24 cellular contexts compared by ENCODE assay signal in the genomic region with DNA sequence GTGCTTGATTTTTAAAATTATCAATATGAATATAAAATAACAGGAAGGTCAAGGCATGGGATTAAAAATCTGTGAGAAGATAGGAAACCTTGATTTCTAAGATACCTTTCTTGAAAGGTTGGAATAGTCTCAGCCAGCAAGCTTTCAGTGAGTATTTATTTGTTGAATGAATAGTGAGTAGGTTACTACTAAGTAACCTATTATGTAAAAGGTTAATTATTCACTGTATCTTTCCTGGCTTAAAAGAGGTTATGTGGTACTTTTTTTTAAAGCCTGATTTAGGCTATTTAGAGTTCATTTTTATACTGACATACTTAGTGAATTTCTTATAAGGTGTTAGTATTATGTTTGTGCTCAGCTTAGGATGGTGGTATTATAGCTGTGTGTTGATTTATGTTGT.
DNase-seq lines count a peak whose midpoint lies in the region; ATAC-seq, FAIRE-seq and TF ChIP-seq lines count a peak whose summit lies in the region.
"Had no signal": no experiment of that assay in that cellular context is flagged by ENCODE, and none has a peak within 500 bp of the region (broad histone marks: within the 10 kb centered on the region; RNA-seq: fewer than 3 reads in every experiment).

No MANE protein-coding gene starts in this region.

- SMC1A ChIA-PET in GM12878 (lab: Charles Lee; ENCODE audit: uncharacterized antibody, unreplicated experiment), result interaction anchor here (0.6 to 2.1 kb wide), 9 partner anchors 9 to 219 kb away, joined by 3 to 5 read pairs (median 4); a partner anchor contains a TSS

- intact Hi-C loops in GM12878 (cut with micrococcal nuclease; ENCODE audit: unreplicated experiment) (no loop called here), pancreas (cut with DNase I) (no loop called here)
- intact Hi-C loops in activated CD4-positive, alpha-beta memory T cell treated with anti-CD3 and anti-CD28 coated beads for 36 hours (cut with micrococcal nuclease), result no loop called here

- H3K9me3 ChIP-seq in GM12878 (replicated peaks; ENCODE audit: control insufficient read depth, insufficient read depth, low read length), result no peaks in the 10 kb centered on the region
- H3K9me3 ChIP-seq in pancreas, result no peaks in the 10 kb centered on the region
- no peaks in the 10 kb centered on the region for H3K9me3 ChIP-seq in gastroesophageal sphincter

- TF ChIP-seq EP300 in GM12878 (IDR thresholded peaks at IDR 0.05; ENCODE audit: borderline replicate concordance in 1 of 2, control insufficient read depth in 1 of 2, low read depth in 2 of 2, low read length in 2 of 2), result no peak
- TF ChIP-seq EP300 in gastroesophageal sphincter (IDR thresholded peaks at IDR 0.05), result no peak

- ATAC-seq in GM18909 (IDR thresholded peaks at IDR 0.05; ENCODE audit: poor library complexity, unreplicated experiment) (peak; percentile 84), HG02943 (IDR thresholded peaks at IDR 0.05; ENCODE audit: low read depth, unreplicated experiment) (peak; percentile 56), GM12878 (peak; percentile 56), pancreas (peak; percentile 75 to 82 (median 80)), gastroesophageal sphincter (no peak)
- ATAC-seq: WTC11 had no signal

- H3K4me1 ChIP-seq in GM12878 (ENCODE audit: control insufficient read depth, insufficient read depth, low read length) (no peaks in the 10 kb centered on the region), pancreas (peaks cover 0 to 9% (median 0%) of the 10 kb centered on the region in 3 donors), gastroesophageal sphincter (no peaks in the 10 kb centered on the region)

- H3K9ac ChIP-seq in GM12878 (ENCODE audit: control insufficient read depth, insufficient read depth, low read length), result no peak overlapping the region

- BruUV-seq in GM12878 (replicated peaks; lab: Mats Ljungman, UMichigan), result no TSS peak

- H3K36me3 Mint-ChIP-seq in activated CD4-positive, alpha-beta memory T cell treated with anti-CD3 and anti-CD28 coated beads for 36 hours, result no peaks in the 10 kb centered on the region
- H3K36me3 Mint-ChIP-seq: activated naive CD4-positive, alpha-beta T cell treated with anti-CD3 and anti-CD28 coated beads, Interleukin-2, amount 50 U/mL, for 24 hours; IgD-negative memory B cell; memory B cell had no signal

- no peaks in the 10 kb centered on the region for H4K20me1 ChIP-seq in GM12878 (ENCODE audit: control insufficient read depth, insufficient read depth)

- CTCF ChIA-PET in GM12878 (lab: Yijun Ruan, JAX), result interaction anchor here (0.5 to 3.9 kb wide), 6 partner anchors 9 to 220 kb away, joined by 3 to 18 read pairs (median 4); no protein-coding TSS in a partner anchor
- CTCF ChIA-PET in activated CD4-positive, alpha-beta memory T cell treated with anti-CD3 and anti-CD28 coated beads for 36 hours (lab: Charles Lee), result interaction anchor here (0.6 kb wide), 1 partner anchor 69 kb away, joined by 4 read pairs; no protein-coding TSS in a partner anchor

- FAIRE-seq in GM12878 (lab: Jason Lieb, UNC), result peak; percentile 31
- FAIRE-seq in pancreas (lab: Jason Lieb, UNC), result peak; percentile 39
- FAIRE-seq: small intestine had no signal

- no peak for TF ChIP-seq POLR2A in GM12878 (IDR thresholded peaks at IDR 0.05; ENCODE audit: low read depth, low read length)
- TF ChIP-seq POLR2A in gastroesophageal sphincter (IDR thresholded peaks at IDR 0.05), result no peak

- H3K27me3 ChIP-seq in GM12878 (replicated peaks in 1 of 2; ENCODE audit: control insufficient read depth in 2 of 2, insufficient read depth in 2 of 2, low read length in 1 of 2) (no peaks in the 10 kb centered on the region), pancreas (no peaks in the 10 kb centered on the region), gastroesophageal sphincter (no peaks in the 10 kb centered on the region)
- H3K27me3 ChIP-seq: cardiac muscle cell had no signal

- RAD21 ChIA-PET in GM12878 (lab: Charles Lee; ENCODE audit: unreplicated experiment), result interaction anchor here (0.8 to 1.8 kb wide), 7 partner anchors 12 to 218 kb away, joined by 3 to 6 read pairs (median 3); a partner anchor contains a TSS

- H3K4me3 ChIP-seq in GM12878 (no peak overlapping the region), pancreas (no peak overlapping the region), gastroesophageal sphincter (no peak overlapping the region)
- H3K4me3 ChIP-seq: cardiac muscle cell had no signal

- H3K36me3 ChIP-seq in GM12878 (ENCODE audit: control insufficient read depth in 2 of 2, insufficient read depth in 2 of 2, low read length in 1 of 2) (no peaks in the 10 kb centered on the region), pancreas (peaks cover 0 to 5% (median 0%) of the 10 kb centered on the region in 3 donors), gastroesophageal sphincter (peaks cover 0 to 10% of the 10 kb centered on the region in 2 donors)

- H3K4me2 ChIP-seq in GM12878 (ENCODE audit: control insufficient read depth, insufficient read depth), result no peak overlapping the region

- DNase-seq in GM12878 (ENCODE audit: low read depth, low spot score), result no peak
- no peak for DNase-seq in pancreas
- DNase-seq in DMS114 treated with DMSO at 0.1 percent for 48 hours (lab: John Stamatoyannopoulos, UW; ENCODE audit: unreplicated experiment), result no peak
- DNase-seq in activated CD4-positive, alpha-beta memory T cell treated with anti-CD3 and anti-CD28 coated beads for 36 hours, result no peak
- no peak for DNase-seq in SHP77 treated with DMSO at 0.1 percent for 48 hours (lab: John Stamatoyannopoulos, UW)
- DNase-seq: activated CD4-positive, alpha-beta T cell treated with anti-CD3 and anti-CD28 coated beads, Interleukin-2, amount 50 U/mL, for 1 hour; CD4-positive, alpha-beta T cell; HFFc6; NCI-H1092; NCI-H2081; NCI-H446; NK-92 treated with Interleukin-12 subunit alpha and Interleukin-12 subunit beta, amount 100 ng/mL, for 24 hours; small intestine; stimulated activated CD4-positive, alpha-beta T cell treated with anti-CD3 and anti-CD28 coated beads, Interleukin-1b, Interleukin-23, amount 100 ng/mL, for 48 hours had no signal

- no peak for TF ChIP-seq RAD21 in GM12878 (IDR thresholded peaks at IDR 0.05; ENCODE audit: insufficient read depth, low read depth, low read length)

- no peak overlapping the region for H3K4me3 Mint-ChIP-seq in activated CD4-positive, alpha-beta memory T cell treated with anti-CD3 and anti-CD28 coated beads for 36 hours
- H3K4me3 Mint-ChIP-seq: activated naive CD4-positive, alpha-beta T cell treated with anti-CD3 and anti-CD28 coated beads, Interleukin-2, amount 50 U/mL, for 24 hours; activated T-helper 1 cell treated with anti-CD3 and anti-CD28 coated beads, Interleukin-12 subunit alpha, Interleukin-12 subunit beta, Interleukin-2, Interleukin-4 antibody, amounts not matched to agents 30 ng/mL and 10 ng/mL and 1 ng/mL, durations not matched to agents 14 hours and 24 hours and 36 hours; CD4-positive, alpha-beta T cell; HFFc6; IgD-negative memory B cell; memory B cell; type B pancreatic cell; WTC11 had no signal

- POLR2A ChIA-PET in GM12878 (lab: Charles Lee), result interaction anchor here (1.4 kb wide), 1 partner anchor 110 kb away, joined by 3 read pairs; no protein-coding TSS in a partner anchor
- POLR2A ChIA-PET in activated CD4-positive, alpha-beta memory T cell treated with anti-CD3 and anti-CD28 coated beads for 36 hours (lab: Charles Lee), result no interaction called here

- in situ Hi-C loops in GM12878 (cut with MboI), result no loop called here

- peaks cover 5% of the 10 kb centered on the region for H3K9me3 Mint-ChIP-seq in activated CD4-positive, alpha-beta memory T cell treated with anti-CD3 and anti-CD28 coated beads for 36 hours
- H3K9me3 Mint-ChIP-seq: activated naive CD4-positive, alpha-beta T cell treated with anti-CD3 and anti-CD28 coated beads, Interleukin-2, amount 50 U/mL, for 24 hours; activated T-helper 1 cell treated with anti-CD3 and anti-CD28 coated beads, Interleukin-12 subunit alpha, Interleukin-12 subunit beta, Interleukin-2, Interleukin-4 antibody, amounts not matched to agents 30 ng/mL and 10 ng/mL and 1 ng/mL, durations not matched to agents 14 hours and 24 hours and 36 hours; memory B cell; type B pancreatic cell had no signal

- no peaks in the 10 kb centered on the region for H3K27me3 Mint-ChIP-seq in activated CD4-positive, alpha-beta memory T cell treated with anti-CD3 and anti-CD28 coated beads for 36 hours
- H3K27me3 Mint-ChIP-seq: CD4-positive, alpha-beta T cell; memory B cell; type B pancreatic cell had no signal

- H3K79me2 ChIP-seq in GM12878 (ENCODE audit: control insufficient read depth, insufficient read depth, low read length), result no peaks in the 10 kb centered on the region

- H2AFZ ChIP-seq in GM12878 (ENCODE audit: control insufficient read depth, low read depth, low read length), result no peak overlapping the region

- peaks cover 1% of the 10 kb centered on the region for H3K4me1 Mint-ChIP-seq in activated CD4-positive, alpha-beta memory T cell treated with anti-CD3 and anti-CD28 coated beads for 36 hours (ENCODE audit: low read depth)
- H3K4me1 Mint-ChIP-seq: activated naive CD4-positive, alpha-beta T cell treated with anti-CD3 and anti-CD28 coated beads, Interleukin-2, amount 50 U/mL, for 24 hours; IgD-negative memory B cell; memory B cell; WTC11 had no signal

- TF ChIP-seq CTCF in GM12878 (IDR thresholded peaks at IDR 0.05 in 2 of 3, conservative IDR thresholded peaks at IDR 0.05 in 1 of 3; ENCODE audit: control insufficient read depth in 2 of 3, extremely low read depth in 1 of 3, insufficient read depth in 1 of 3, low read depth in 3 of 3, low read length in 3 of 3) (no peak), pancreas (IDR thresholded peaks at IDR 0.05) (no peak), gastroesophageal sphincter (IDR thresholded peaks at IDR 0.05) (no peak)

- H3K27ac ChIP-seq in GM12878 (ENCODE audit: control insufficient read depth, insufficient read depth), result no peak overlapping the region
- H3K27ac ChIP-seq in pancreas, result peak overlapping the region in 2 of 4 donors; percentile 49 to 59
- H3K27ac ChIP-seq in gastroesophageal sphincter, result no peak overlapping the region
- H3K27ac ChIP-seq: cardiac muscle cell had no signal

- H3K27ac Mint-ChIP-seq in activated CD4-positive, alpha-beta memory T cell treated with anti-CD3 and anti-CD28 coated beads for 36 hours, result no peak overlapping the region
- H3K27ac Mint-ChIP-seq: activated naive CD4-positive, alpha-beta T cell treated with anti-CD3 and anti-CD28 coated beads, Interleukin-2, amount 50 U/mL, for 24 hours; activated T-helper 1 cell treated with anti-CD3 and anti-CD28 coated beads, Interleukin-12 subunit alpha, Interleukin-12 subunit beta, Interleukin-2, Interleukin-4 antibody, amounts not matched to agents 30 ng/mL and 10 ng/mL and 1 ng/mL, durations not matched to agents 14 hours and 24 hours and 36 hours; CD4-positive, alpha-beta T cell; HFFc6; IgD-negative memory B cell; memory B cell; type B pancreatic cell; WTC11 had no signal
